8 cellular contexts compared by ENCODE assay signal in the genomic region with DNA sequence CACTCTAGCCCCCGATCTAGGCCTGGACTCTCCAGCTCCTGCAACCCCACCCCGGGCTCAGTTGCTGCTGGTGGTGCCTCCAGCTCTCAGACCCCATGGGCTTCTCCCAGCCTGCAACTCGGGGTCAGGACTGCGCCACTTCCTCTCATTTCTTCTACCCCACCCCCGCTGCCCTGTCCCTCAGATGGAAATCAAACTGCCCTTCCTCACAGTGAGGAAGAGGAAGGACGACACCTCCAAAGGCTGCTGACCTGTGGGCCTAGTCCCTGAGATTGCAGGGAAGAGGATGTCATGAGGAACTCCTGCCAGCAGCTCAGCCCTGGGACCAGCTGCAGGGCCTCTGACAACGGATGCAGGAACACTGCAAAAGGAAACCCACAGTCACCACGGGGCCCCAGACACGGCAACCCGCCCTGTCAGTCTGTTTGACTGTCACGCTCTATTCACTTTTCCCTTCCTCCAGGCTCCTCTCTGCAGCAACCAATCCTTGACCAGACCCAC. TPM values are rescaled to one million over a fixed set of nuclear protein-coding genes. Genes with fewer than 3 reads are reported as not detected.
A peak's percentile ranks its signal among the peaks of the same experiment; 100 is the strongest.
DNase-seq lines count a peak whose midpoint lies in the region; ATAC-seq and TF ChIP-seq lines count a peak whose summit lies in the region.

No MANE protein-coding gene starts in this region.

- H3K4me1 Mint-ChIP-seq in CD4-positive, alpha-beta memory T cell: peaks cover 61 to 94% (median 77%) of the 10 kb centered on the region in 4 donors
- H3K4me1 Mint-ChIP-seq in activated naive CD4-positive, alpha-beta T cell treated with anti-CD3 and anti-CD28 coated beads, Interleukin-2, amount 10 ng/mL, durations not matched to agents 7 days and 5 days: peaks cover 95% of the 10 kb centered on the region

- peaks cover 3 to 10% of the 10 kb centered on the region in 2 donors for H3K36me3 Mint-ChIP-seq in CD4-positive, alpha-beta memory T cell
- H3K36me3 Mint-ChIP-seq in activated naive CD4-positive, alpha-beta T cell treated with anti-CD3 and anti-CD28 coated beads, Interleukin-2, amount 10 ng/mL, durations not matched to agents 7 days and 5 days: peaks cover 30% of the 10 kb centered on the region

- in situ Hi-C loops in HAP-1 (cut with MboI; ENCODE audit: low sequenced_read_pairs): no loop called here

- peak; percentile 53 to 80 (median 66) for DNase-seq in CD4-positive, alpha-beta memory T cell
- peak; percentile 76 for DNase-seq in activated naive CD4-positive, alpha-beta T cell treated with anti-CD3 and anti-CD28 coated beads, Interleukin-2, amount 10 ng/mL, durations not matched to agents 7 days and 5 days
- DNase-seq in left lobe of liver (ENCODE audit: low spot score) (peak; percentile 49), NCI-H2107 treated with DMSO at 0.1 percent for 48 hours (lab: John Stamatoyannopoulos, UW; ENCODE audit: unreplicated experiment) (no peak), HAP-1 (ENCODE audit: low spot score in 2 of 2) (no peak)

- ATAC-seq in GM21737 (IDR thresholded peaks at IDR 0.05; ENCODE audit: unreplicated experiment) (peak; percentile 45), left lobe of liver (no peak)

- H3K9me2 ChIP-seq in OCI-LY1 (ENCODE audit: low read depth, low read length): no peaks in the 10 kb centered on the region

- H3K9ac ChIP-seq in OCI-LY1 (ENCODE audit: low read length) (peak overlapping the region; percentile 42; the same call in 1 of the 2 replicates), subcutaneous abdominal adipose tissue (ENCODE audit: low read length in 5 of 5) (peak overlapping the region in 1 of 5 donors; percentile 11)

- no peak overlapping the region for H2AFZ ChIP-seq in OCI-LY1 (ENCODE audit: low read length)

- TF ChIP-seq CTCF in OCI-LY1 (IDR thresholded peaks at IDR 0.05; ENCODE audit: low read length): no peak

- H3K27me3 ChIP-seq in CD4-positive, alpha-beta memory T cell (ENCODE audit: insufficient read depth, low read length): no peaks in the 10 kb centered on the region
- H3K27me3 ChIP-seq in OCI-LY1 (ENCODE audit: insufficient read depth, low read length) (no peaks in the 10 kb centered on the region), subcutaneous abdominal adipose tissue (ENCODE audit: control insufficient read depth in 5 of 5, insufficient read depth in 4 of 5, low read length in 5 of 5) (no peaks in the 10 kb centered on the region), HAP-1 (ENCODE audit: low read depth) (no peaks in the 10 kb centered on the region)

- H3K79me2 ChIP-seq in OCI-LY1 (ENCODE audit: insufficient read depth, low read length): peaks cover 88% of the 10 kb centered on the region

- POLR2A ChIA-PET in CD4-positive, alpha-beta memory T cell (lab: Charles Lee; ENCODE audit: partially characterized antibody): interaction anchor here (1.1 to 10.9 kb wide), 11 partner anchors 9 to 252 kb away, joined by 3 to 421 read pairs (median 8); a partner anchor contains a TSS

- peak overlapping the region; percentile 79 to 90 (median 86) for H3K4me3 Mint-ChIP-seq in CD4-positive, alpha-beta memory T cell
- peak overlapping the region; percentile 74 for H3K4me3 Mint-ChIP-seq in activated naive CD4-positive, alpha-beta T cell treated with anti-CD3 and anti-CD28 coated beads, Interleukin-2, amount 10 ng/mL, durations not matched to agents 7 days and 5 days

- peaks cover 12% of the 10 kb centered on the region for H3K36me3 ChIP-seq in CD4-positive, alpha-beta memory T cell (ENCODE audit: insufficient read depth, low read length)
- H3K36me3 ChIP-seq in OCI-LY1 (ENCODE audit: insufficient read depth, low read length): peaks cover 25% of the 10 kb centered on the region
- H3K36me3 ChIP-seq in subcutaneous abdominal adipose tissue (ENCODE audit: control insufficient read depth in 5 of 5, insufficient read depth in 5 of 5, low read length in 5 of 5): peaks cover 0 to 18% (median 15%) of the 10 kb centered on the region in 5 donors
- H3K36me3 ChIP-seq in HAP-1 (replicated peaks): peaks cover 14% of the 10 kb centered on the region

- peak overlapping the region; percentile 66 for H3K27ac ChIP-seq in CD4-positive, alpha-beta memory T cell (ENCODE audit: low read depth, low read length)
- H3K27ac ChIP-seq in OCI-LY1 (ENCODE audit: low read depth, low read length, poor library complexity, severe bottlenecking) (peak overlapping the region; percentile 72), subcutaneous abdominal adipose tissue (ENCODE audit: low read depth, low read length) (peak overlapping the region; percentile 85)

- CTCF ChIA-PET in CD4-positive, alpha-beta memory T cell (lab: Charles Lee; ENCODE audit: partially characterized antibody): interaction anchor here (1.1 to 11.0 kb wide), 8 partner anchors 10 to 53 kb away, joined by 3 to 121 read pairs (median 14); a partner anchor contains a TSS
- CTCF ChIA-PET in activated naive CD4-positive, alpha-beta T cell treated with anti-CD3 and anti-CD28 coated beads, Interleukin-2, amount 10 ng/mL, durations not matched to agents 7 days and 5 days (lab: Charles Lee): interaction anchor here (1.0 to 10.9 kb wide), 4 partner anchors 13 to 84 kb away, joined by 3 to 136 read pairs (median 66); a partner anchor contains a TSS

- H3K4me3 ChIP-seq in CD4-positive, alpha-beta memory T cell (ENCODE audit: low read length in 2 of 2): peak overlapping the region; percentile 5 to 55
- H3K4me3 ChIP-seq in OCI-LY1 (ENCODE audit: low read depth, low read length, poor library complexity, severe bottlenecking) (peak overlapping the region; percentile 38), subcutaneous abdominal adipose tissue (ENCODE audit: low read depth in 1 of 5, low read length in 5 of 5) (peak overlapping the region in 3 of 5 donors; percentile 1 to 21 (median 12)), HAP-1 (no peak overlapping the region)

- H3K4me1 ChIP-seq in CD4-positive, alpha-beta memory T cell (ENCODE audit: insufficient read depth, low read length): peaks cover 95% of the 10 kb centered on the region
- peaks cover 73% of the 10 kb centered on the region for H3K4me1 ChIP-seq in OCI-LY1 (ENCODE audit: insufficient read depth, low read length, severe bottlenecking)
- H3K4me1 ChIP-seq in subcutaneous abdominal adipose tissue (ENCODE audit: control insufficient read depth in 5 of 5, insufficient read depth in 5 of 5, low read length in 5 of 5): peaks cover 43 to 95% (median 92%) of the 10 kb centered on the region in 5 donors
- peaks cover 3% of the 10 kb centered on the region; the same call in 1 of the 2 replicates for H3K4me1 ChIP-seq in HAP-1

- H3F3A ChIP-seq in OCI-LY1 (ENCODE audit: insufficient read depth, low read length): no peaks in the 10 kb centered on the region

- H3K9me3 Mint-ChIP-seq in CD4-positive, alpha-beta memory T cell: no peaks in the 10 kb centered on the region
- H3K9me3 Mint-ChIP-seq in activated naive CD4-positive, alpha-beta T cell treated with anti-CD3 and anti-CD28 coated beads, Interleukin-2, amount 10 ng/mL, durations not matched to agents 7 days and 5 days: no peaks in the 10 kb centered on the region

- no peaks in the 10 kb centered on the region for H3K27me3 Mint-ChIP-seq in CD4-positive, alpha-beta memory T cell
- H3K27me3 Mint-ChIP-seq in activated naive CD4-positive, alpha-beta T cell treated with anti-CD3 and anti-CD28 coated beads, Interleukin-2, amount 10 ng/mL, durations not matched to agents 7 days and 5 days: no peaks in the 10 kb centered on the region

- peak overlapping the region; percentile 45 for H3K4me2 ChIP-seq in OCI-LY1 (ENCODE audit: low read length)

- intact Hi-C loops in CD4-positive, alpha-beta memory T cell (cut with micrococcal nuclease): loop anchor here (1.0 to 2.0 kb wide), 3 partner anchors 15 to 43 kb away; a partner anchor contains a TSS

- H3K9me3 ChIP-seq in CD4-positive, alpha-beta memory T cell (ENCODE audit: control insufficient read depth in 1 of 2, low read length in 2 of 2): no peaks in the 10 kb centered on the region
- no peaks in the 10 kb centered on the region for H3K9me3 ChIP-seq in OCI-LY1 (ENCODE audit: low read length)
- no peaks in the 10 kb centered on the region for H3K9me3 ChIP-seq in subcutaneous abdominal adipose tissue (ENCODE audit: control insufficient read depth in 5 of 5, low read length in 5 of 5)
- no peaks in the 10 kb centered on the region for H3K9me3 ChIP-seq in HAP-1

- no peaks in the 10 kb centered on the region; the same call in 1 of the 2 replicates for H4K20me1 ChIP-seq in OCI-LY1 (ENCODE audit: insufficient read depth, low read length)

- peak overlapping the region; percentile 93 to 98 (median 95) for H3K27ac Mint-ChIP-seq in CD4-positive, alpha-beta memory T cell
- peak overlapping the region; percentile 91 for H3K27ac Mint-ChIP-seq in activated naive CD4-positive, alpha-beta T cell treated with anti-CD3 and anti-CD28 coated beads, Interleukin-2, amount 10 ng/mL, durations not matched to agents 7 days and 5 days

RNA-seq across cellular contexts. Expression of a gene that starts 29.3 kb away (rescaled TPM):
- 10 to 100 TPM; 53.3 to 59.3 TPM for total RNA-seq in CD4-positive, alpha-beta memory T cell
- 10 to 100 TPM; 47.8 to 56.3 TPM for polyA plus RNA-seq in CD4-positive, alpha-beta memory T cell
- total RNA-seq in left lobe of liver: 2.3 TPM

Comparison
In these comparisons a context has a peak if more than half of its experiments do, and no peak if none do; other contexts are left out.
1. DNase-seq: peak in CD4-positive, alpha-beta memory T cell (5 of 5), activated naive CD4-positive, alpha-beta T cell treated with anti-CD3 and anti-CD28 coated beads, Interleukin-2, amount 10 ng/mL, durations not matched to agents 7 days and 5 days (single experiment) and left lobe of liver (single experiment); none in NCI-H2107 treated with DMSO at 0.1 percent for 48 hours (single experiment) and HAP-1 (0 of 2).
2. RNA of a gene that starts 29.3 kb away (total RNA-seq): 53.3 to 59.3 TPM in CD4-positive, alpha-beta memory T cell; 2.3 TPM in left lobe of liver (single experiment); every median in the first group is over 10 times any median in the second.
3. Peak in every context shown above with its lines, with median percentiles within 50 percentile points of each other: H3K27ac ChIP-seq.